In genomic region chr11:2379471-2380174, GRCh38 we compare ENCODE assay signal across 10 cellular contexts. TPM values are rescaled to one million over a fixed set of nuclear protein-coding genes. Genes with fewer than 3 reads are reported as not detected.
DNase-seq lines count a peak whose midpoint lies in the region; ATAC-seq and TF ChIP-seq lines count a peak whose summit lies in the region.
"Had no signal": no experiment of that assay in that cellular context is flagged by ENCODE, and none has a peak within 500 bp of the region (broad histone marks: within the 10 kb centered on the region; RNA-seq: fewer than 3 reads in every experiment).

No MANE protein-coding gene starts in this region.

- H3K27ac Mint-ChIP-seq in activated naive CD8-positive, alpha-beta T cell treated with anti-CD3 and anti-CD28 coated beads, Interleukin-2, amount 50 U/mL, for 24 hours = peak overlapping the region; percentile 42

- H3K4me3 ChIP-seq in GM12865 (ENCODE audit: low read depth, low read length) = peak overlapping the region; percentile 95
- peak overlapping the region; percentile 40 for H3K4me3 ChIP-seq in skeletal muscle satellite cell (ENCODE audit: low read length)

- H3K9me3 Mint-ChIP-seq in activated naive CD8-positive, alpha-beta T cell treated with anti-CD3 and anti-CD28 coated beads, Interleukin-2, amount 50 U/mL, for 24 hours = no peaks in the 10 kb centered on the region

- no peak for ATAC-seq in activated naive CD8-positive, alpha-beta T cell treated with anti-CD3 and anti-CD28 coated beads, Interleukin-2, amount 50 U/mL, for 24 hours
- no peak for ATAC-seq in left cardiac atrium
- no peak for ATAC-seq in HG03095 (IDR thresholded peaks at IDR 0.05; ENCODE audit: unreplicated experiment)
- ATAC-seq in HG03457 (IDR thresholded peaks at IDR 0.05; ENCODE audit: unreplicated experiment) = no peak

- H3K4me2 ChIP-seq in skeletal muscle satellite cell (ENCODE audit: low read length) = peak overlapping the region; percentile 94

- H3K9ac ChIP-seq in skeletal muscle satellite cell (ENCODE audit: low read depth, low read length) = peak overlapping the region; percentile 48

- H3K27me3 ChIP-seq in skeletal muscle satellite cell (ENCODE audit: control insufficient read depth, insufficient read depth, low read length) = no peaks in the 10 kb centered on the region

- no peaks in the 10 kb centered on the region for H3K36me3 Mint-ChIP-seq in activated naive CD8-positive, alpha-beta T cell treated with anti-CD3 and anti-CD28 coated beads, Interleukin-2, amount 50 U/mL, for 24 hours (ENCODE audit: low read depth)

- H3K9me3 ChIP-seq in skeletal muscle satellite cell (replicated peaks; ENCODE audit: low read length) = no peaks in the 10 kb centered on the region
- H3K9me3 ChIP-seq: neutrophil had no signal

- no peak for DNase-seq in GM12865 (ENCODE audit: low read depth)
- no peak for DNase-seq in activated naive CD8-positive, alpha-beta T cell treated with anti-CD3 and anti-CD28 coated beads, Interleukin-2, amount 50 U/mL, for 24 hours
- peak; percentile 30 for DNase-seq in left cardiac atrium
- no peak for DNase-seq in stimulated activated naive CD4-positive, alpha-beta T cell treated with Interleukin-2 at 50 U/mL for 16 hours (lab: John Stamatoyannopoulos, UW)
- DNase-seq in HK-2 (ENCODE audit: unreplicated experiment) = no peak
- DNase-seq: activated naive CD4-positive, alpha-beta T cell had no signal

- H3K4me1 Mint-ChIP-seq in activated naive CD8-positive, alpha-beta T cell treated with anti-CD3 and anti-CD28 coated beads, Interleukin-2, amount 50 U/mL, for 24 hours = peaks cover 39% of the 10 kb centered on the region

- no peaks in the 10 kb centered on the region for H3K36me3 ChIP-seq in skeletal muscle satellite cell (ENCODE audit: insufficient read depth, low read length)
- H3K36me3 ChIP-seq: neutrophil had no signal

- intact Hi-C loops in left cardiac atrium (cut with DNase I) = no loop called here

- no peaks in the 10 kb centered on the region for H3K27me3 Mint-ChIP-seq in activated naive CD8-positive, alpha-beta T cell treated with anti-CD3 and anti-CD28 coated beads, Interleukin-2, amount 50 U/mL, for 24 hours

- H3K4me1 ChIP-seq in skeletal muscle satellite cell (ENCODE audit: control insufficient read depth, insufficient read depth, low read length) = peaks cover 53% of the 10 kb centered on the region

- TF ChIP-seq CTCF in GM12865 (IDR thresholded peaks at IDR 0.05; ENCODE audit: insufficient read depth, low read depth, low read length, missing control alignments) = no peak

- peak overlapping the region; percentile 8 for H3K4me3 Mint-ChIP-seq in activated naive CD8-positive, alpha-beta T cell treated with anti-CD3 and anti-CD28 coated beads, Interleukin-2, amount 50 U/mL, for 24 hours

RNA-seq across cellular contexts. Expression of gene CD81, which starts 2.5 kb away (rescaled TPM):
- 100 to 1,000 TPM; 699 to 773 TPM for total RNA-seq in left cardiac atrium
- total RNA-seq in skeletal muscle satellite cell (2012; rRNA removed) = 194 and 241 TPM in 2 replicates

RNA-seq across cellular contexts. Expression of gene TSSC4, which starts 20.9 kb away (rescaled TPM):
- total RNA-seq in left cardiac atrium = 10 to 100 TPM; 34.9 to 45.7 TPM
- 47.2 and 49.9 TPM in 2 replicates for total RNA-seq in skeletal muscle satellite cell (2012; rRNA removed)
